Comparison of ENCODE assay signal across 14 cellular contexts in genomic region chr3:114686624-114687023, GRCh38.
A peak's percentile ranks its signal among the peaks of the same experiment; 100 is the strongest.
DNase-seq lines count a peak whose midpoint lies in the region; ATAC-seq and TF ChIP-seq lines count a peak whose summit lies in the region.
"Had no signal": no experiment of that assay in that cellular context is flagged by ENCODE, and none has a peak within 500 bp of the region (broad histone marks: within the 10 kb centered on the region; RNA-seq: fewer than 3 reads in every experiment).

No MANE protein-coding gene starts in this region.

- H3K4me3 ChIP-seq in right cardiac atrium (ENCODE audit: low read length) (no peak overlapping the region), uterus (no peak overlapping the region)
- H3K4me3 ChIP-seq: adrenal gland had no signal

- H3K4me3 Mint-ChIP-seq in activated naive CD4-positive, alpha-beta T cell treated with anti-CD3 and anti-CD28 coated beads for 36 hours, result peak overlapping the region; percentile 20
- no peak overlapping the region for H3K4me3 Mint-ChIP-seq in activated naive CD8-positive, alpha-beta T cell treated with anti-CD3 and anti-CD28 coated beads for 36 hours
- H3K4me3 Mint-ChIP-seq: effector memory CD8-positive, alpha-beta T cell; naive thymus-derived CD8-positive, alpha-beta T cell had no signal

- TF ChIP-seq CTCF in uterus (IDR thresholded peaks at IDR 0.05), result no peak

- H3K27me3 ChIP-seq in right cardiac atrium (ENCODE audit: control insufficient read depth, insufficient read depth), result no peaks in the 10 kb centered on the region
- no peaks in the 10 kb centered on the region for H3K27me3 ChIP-seq in uterus
- H3K27me3 ChIP-seq: adrenal gland had no signal

- no peak overlapping the region for H3K27ac Mint-ChIP-seq in activated naive CD4-positive, alpha-beta T cell treated with anti-CD3 and anti-CD28 coated beads for 36 hours
- H3K27ac Mint-ChIP-seq in activated naive CD4-positive, alpha-beta T cell treated with anti-CD3 and anti-CD28 coated beads, Interleukin-2, amount 50 U/mL, for 72 hours, result peak overlapping the region in 1 of 2 donors; percentile 4
- H3K27ac Mint-ChIP-seq in activated naive CD8-positive, alpha-beta T cell treated with anti-CD3 and anti-CD28 coated beads for 36 hours, result peak overlapping the region; percentile 17

- peaks cover 10% of the 10 kb centered on the region for H3K4me1 Mint-ChIP-seq in activated naive CD4-positive, alpha-beta T cell treated with anti-CD3 and anti-CD28 coated beads for 36 hours (ENCODE audit: low read depth)
- peaks cover 24% of the 10 kb centered on the region for H3K4me1 Mint-ChIP-seq in activated naive CD8-positive, alpha-beta T cell treated with anti-CD3 and anti-CD28 coated beads for 36 hours

- H3K9me3 ChIP-seq in right cardiac atrium (ENCODE audit: control insufficient read depth, low read length) (no peaks in the 10 kb centered on the region), uterus (no peaks in the 10 kb centered on the region)
- H3K9me3 ChIP-seq: adrenal gland had no signal

- 39% methylated on average over 4 of the region's 4 CpGs for WGBS in right cardiac atrium

- no peaks in the 10 kb centered on the region for H3K36me3 ChIP-seq in uterus
- H3K36me3 ChIP-seq: adrenal gland had no signal

- H3K27me3 Mint-ChIP-seq in activated naive CD4-positive, alpha-beta T cell treated with anti-CD3 and anti-CD28 coated beads for 36 hours (ENCODE audit: low read depth), result no peaks in the 10 kb centered on the region
- H3K27me3 Mint-ChIP-seq in activated naive CD8-positive, alpha-beta T cell treated with anti-CD3 and anti-CD28 coated beads for 36 hours, result no peaks in the 10 kb centered on the region
- H3K27me3 Mint-ChIP-seq: effector memory CD8-positive, alpha-beta T cell; naive thymus-derived CD8-positive, alpha-beta T cell had no signal

- no peak for TF ChIP-seq POLR2A in uterus (IDR thresholded peaks at IDR 0.05)

- CTCF ChIA-PET in activated naive CD4-positive, alpha-beta T cell treated with anti-CD3 and anti-CD28 coated beads for 36 hours (lab: Charles Lee), result no interaction called here

- peaks cover 2% of the 10 kb centered on the region for H3K4me1 ChIP-seq in right cardiac atrium (ENCODE audit: control insufficient read depth, insufficient read depth, low read length)
- no peaks in the 10 kb centered on the region for H3K4me1 ChIP-seq in uterus

- no peak for ATAC-seq in activated naive CD4-positive, alpha-beta T cell treated with anti-CD3 and anti-CD28 coated beads, Interleukin-2, amount 50 U/mL, for 72 hours
- ATAC-seq in right cardiac atrium (peak; percentile 68 to 73), HG03045 (IDR thresholded peaks at IDR 0.05; ENCODE audit: unreplicated experiment) (no peak)
- ATAC-seq: effector memory CD8-positive, alpha-beta T cell; naive thymus-derived CD8-positive, alpha-beta T cell had no signal

- no peak overlapping the region for H3K27ac ChIP-seq in right cardiac atrium (ENCODE audit: low read length)
- peak overlapping the region; percentile 20 to 42 for H3K27ac ChIP-seq in uterus
- H3K27ac ChIP-seq: adrenal gland had no signal

- no peak for DNase-seq in activated naive CD4-positive, alpha-beta T cell treated with anti-CD3 and anti-CD28 coated beads for 36 hours
- no peak for DNase-seq in activated naive CD4-positive, alpha-beta T cell treated with anti-CD3 and anti-CD28 coated beads, Interleukin-2, amount 50 U/mL, for 72 hours (ENCODE audit: low spot score in 2 of 2)
- DNase-seq in activated naive CD8-positive, alpha-beta T cell treated with anti-CD3 and anti-CD28 coated beads for 36 hours, result no peak
- DNase-seq in right cardiac atrium (no peak), uterus (no peak), NCI-H1105 (lab: John Stamatoyannopoulos, UW) (no peak), NCI-H446 treated with DMSO at 0.1 percent for 48 hours (lab: John Stamatoyannopoulos, UW) (no peak)
- DNase-seq: activated CD8-positive, alpha-beta memory T cell treated with anti-CD3 and anti-CD28 coated beads for 24 hours; adrenal gland; effector memory CD8-positive, alpha-beta T cell; naive thymus-derived CD8-positive, alpha-beta T cell; NCI-H1694; NK-92 treated with Interleukin-12 subunit alpha and Interleukin-12 subunit beta, amount 100 ng/mL, for 24 hours had no signal

- H3K36me3 Mint-ChIP-seq in activated naive CD4-positive, alpha-beta T cell treated with anti-CD3 and anti-CD28 coated beads for 36 hours (ENCODE audit: low read depth), result peaks cover 9% of the 10 kb centered on the region
- H3K36me3 Mint-ChIP-seq in activated naive CD4-positive, alpha-beta T cell treated with anti-CD3 and anti-CD28 coated beads, Interleukin-2, amount 50 U/mL, for 72 hours, result peaks cover 0 to 5% of the 10 kb centered on the region in 2 donors
- H3K36me3 Mint-ChIP-seq in activated naive CD8-positive, alpha-beta T cell treated with anti-CD3 and anti-CD28 coated beads for 36 hours, result peaks cover 17% of the 10 kb centered on the region

- no peaks in the 10 kb centered on the region for H3K9me3 Mint-ChIP-seq in activated naive CD4-positive, alpha-beta T cell treated with anti-CD3 and anti-CD28 coated beads for 36 hours
- no peaks in the 10 kb centered on the region for H3K9me3 Mint-ChIP-seq in activated naive CD4-positive, alpha-beta T cell treated with anti-CD3 and anti-CD28 coated beads, Interleukin-2, amount 50 U/mL, for 72 hours
- no peaks in the 10 kb centered on the region for H3K9me3 Mint-ChIP-seq in activated naive CD8-positive, alpha-beta T cell treated with anti-CD3 and anti-CD28 coated beads for 36 hours
- H3K9me3 Mint-ChIP-seq: effector memory CD8-positive, alpha-beta T cell; naive thymus-derived CD8-positive, alpha-beta T cell had no signal

- intact Hi-C loops in activated naive CD4-positive, alpha-beta T cell treated with anti-CD3 and anti-CD28 coated beads for 36 hours (cut with micrococcal nuclease), result no loop called here
- intact Hi-C loops in right cardiac atrium (cut with DNase I), result no loop called here
- intact Hi-C loops in uterus (cut with DNase I; ENCODE audit: low total_unique reads), result no loop called here

Comparison
In these comparisons a context has a peak if more than half of its experiments do, and no peak if none do; other contexts are left out.
1. ATAC-seq: peak in right cardiac atrium (2 of 2); none in activated naive CD4-positive, alpha-beta T cell treated with anti-CD3 and anti-CD28 coated beads, Interleukin-2, amount 50 U/mL, for 72 hours (0 of 2) and HG03045 (single experiment).